ENCODE assay signal across 11 cellular contexts in the genomic region with DNA sequence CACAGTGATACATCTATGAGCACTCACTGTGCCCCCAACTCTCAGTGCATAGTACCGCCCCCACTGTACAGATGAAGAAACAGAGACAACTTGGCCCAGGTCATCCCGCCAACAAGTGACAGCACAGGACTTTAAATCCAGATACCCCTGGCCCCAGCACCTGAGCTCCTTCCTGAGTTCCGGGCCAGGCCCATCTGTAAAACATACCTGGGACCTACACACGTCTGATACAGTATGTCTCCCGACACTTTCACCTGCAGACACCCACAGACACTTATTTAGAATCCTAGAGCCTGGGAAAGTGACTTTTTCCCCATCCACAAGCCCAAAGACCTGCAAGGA.
A peak's percentile ranks its signal among the peaks of the same experiment; 100 is the strongest.
DNase-seq lines count a peak whose midpoint lies in the region; ATAC-seq lines count a peak whose summit lies in the region.
"Had no signal": no experiment of that assay in that cellular context is flagged by ENCODE, and none has a peak within 500 bp of the region (broad histone marks: within the 10 kb centered on the region; RNA-seq: fewer than 3 reads in every experiment).

No MANE protein-coding gene starts in this region.

- no peaks in the 10 kb centered on the region for H3K9me3 Mint-ChIP-seq in stimulated activated naive CD8-positive, alpha-beta T cell treated with anti-CD3 and anti-CD28 coated beads, Interleukin-15, amount 100 ng/mL, for 72 hours
- H3K9me3 Mint-ChIP-seq: activated T-cell treated with anti-CD3 and anti-CD28 coated beads, Interleukin-2, amount 50 U/mL, for 4 hours; naive B cell had no signal

- H4K91ac ChIP-seq in neuronal stem cell (ENCODE audit: low read depth, low read length, poor library complexity): no peak overlapping the region

- H3K4me1 Mint-ChIP-seq in stimulated activated naive CD8-positive, alpha-beta T cell treated with anti-CD3 and anti-CD28 coated beads, Interleukin-15, amount 100 ng/mL, for 72 hours: peaks cover 63% of the 10 kb centered on the region
- H3K4me1 Mint-ChIP-seq: naive B cell had no signal

- H3K9ac ChIP-seq in neuronal stem cell (ENCODE audit: low read depth, low read length, poor library complexity): no peak overlapping the region

- H3K4me1 ChIP-seq in neuronal stem cell (ENCODE audit: control insufficient read depth in 2 of 2, insufficient read depth in 1 of 2, low read depth in 1 of 2, low read length in 2 of 2) (peaks cover 0 to 4% of the 10 kb centered on the region in 2 donors), aorta (ENCODE audit: control insufficient read depth in 1 of 2, insufficient read depth in 2 of 2, low read length in 2 of 2) (peaks cover 2 to 3% of the 10 kb centered on the region in 2 donors)

- H4K8ac ChIP-seq in neuronal stem cell (ENCODE audit: low read depth, low read length): no peak overlapping the region

- H2AK5ac ChIP-seq in neuronal stem cell (ENCODE audit: low read depth, low read length): no peak overlapping the region

- no peak for ATAC-seq in stimulated activated naive CD8-positive, alpha-beta T cell treated with anti-CD3 and anti-CD28 coated beads, Interleukin-15, amount 100 ng/mL, for 72 hours
- ATAC-seq in stimulated activated naive CD8-positive, alpha-beta T cell treated with anti-CD3 and anti-CD28 coated beads, Interleukin-15, Interleukin-2, amounts not matched to agents 100 U/mL and 50 U/mL, for 24 hours: no peak
- ATAC-seq in aorta (ENCODE audit: low FRiP score): no peak

- no peak overlapping the region for H3K4ac ChIP-seq in neuronal stem cell (ENCODE audit: low read length)

- no peak overlapping the region for H2BK5ac ChIP-seq in neuronal stem cell (ENCODE audit: low read length)

- H3K23ac ChIP-seq in neuronal stem cell (ENCODE audit: low read depth, low read length, poor library complexity): no peak overlapping the region

- H3K4me2 ChIP-seq in neuronal stem cell (ENCODE audit: insufficient read depth, low read length, poor library complexity, severe bottlenecking): no peak overlapping the region

- H3K4me3 ChIP-seq in neuronal stem cell (ENCODE audit: low read length in 2 of 2): no peak overlapping the region
- no peak overlapping the region for H3K4me3 ChIP-seq in aorta (ENCODE audit: low read length in 2 of 2)

- H3K18ac ChIP-seq in neuronal stem cell (ENCODE audit: low read length): no peak overlapping the region

- no peaks in the 10 kb centered on the region for H3K27me3 Mint-ChIP-seq in stimulated activated naive CD8-positive, alpha-beta T cell treated with anti-CD3 and anti-CD28 coated beads, Interleukin-15, amount 100 ng/mL, for 72 hours
- H3K27me3 Mint-ChIP-seq: naive B cell had no signal

- H2AFZ ChIP-seq in neuronal stem cell (ENCODE audit: low read length): no peak overlapping the region

- WGBS in neuronal stem cell (ENCODE audit: extremely low coverage in 2 of 2, insufficient read length in 2 of 2, insufficient replicate concordance in 1 of 2), 2 donors: no CpG with 5 or more reads among the region's 5 CpGs
- WGBS in aorta, 2 donors: 52 to 80% methylated on average over 4 to 5 of the region's 5 CpGs

- H3K4me3 Mint-ChIP-seq in stimulated activated naive CD8-positive, alpha-beta T cell treated with anti-CD3 and anti-CD28 coated beads, Interleukin-15, amount 100 ng/mL, for 72 hours: peak overlapping the region; percentile 53 to 63
- H3K4me3 Mint-ChIP-seq: activated T-cell treated with anti-CD3 and anti-CD28 coated beads, Interleukin-2, amount 50 U/mL, for 4 hours; naive B cell had no signal

- no peaks in the 10 kb centered on the region for H3K79me1 ChIP-seq in neuronal stem cell (ENCODE audit: low read depth, low read length)

- H3K27ac ChIP-seq in epithelial cell of prostate (peak overlapping the region; percentile 84), neuronal stem cell (replicated peaks; ENCODE audit: low read length) (no peak overlapping the region), aorta (ENCODE audit: low read depth in 1 of 2, low read length in 2 of 2) (peak overlapping the region; percentile 28 to 93)
- H3K27ac ChIP-seq: VCaP had no signal

- H3K36me3 ChIP-seq in neuronal stem cell (replicated peaks in 1 of 2; ENCODE audit: control insufficient read depth in 2 of 2, insufficient read depth in 2 of 2, low read length in 2 of 2): no peaks in the 10 kb centered on the region
- no peaks in the 10 kb centered on the region for H3K36me3 ChIP-seq in aorta (ENCODE audit: control insufficient read depth in 1 of 2, insufficient read depth in 2 of 2, low read length in 1 of 2)

- intact Hi-C loops in aorta (cut with DNase I): loop anchor here in 1 of 2 donors (5.0 to 10.0 kb wide), 2 partner anchors 60 to 103 kb away; partner anchors contain the start of gene SHB

- no peak overlapping the region for H2BK120ac ChIP-seq in neuronal stem cell (ENCODE audit: low read depth, low read length)

- peaks cover 0 to 1% of the 10 kb centered on the region in 2 donors for H3K9me3 ChIP-seq in neuronal stem cell (replicated peaks in 1 of 2; ENCODE audit: control insufficient read depth in 2 of 2, insufficient read depth in 1 of 2, low read depth in 1 of 2, low read length in 2 of 2)
- H3K9me3 ChIP-seq in aorta (ENCODE audit: control insufficient read depth, low read length): no peaks in the 10 kb centered on the region

- H3K14ac ChIP-seq in neuronal stem cell (ENCODE audit: low read length): no peak overlapping the region

- H2BK12ac ChIP-seq in neuronal stem cell (ENCODE audit: low read length): no peak overlapping the region

- peak overlapping the region; percentile 92 to 93 for H3K27ac Mint-ChIP-seq in stimulated activated naive CD8-positive, alpha-beta T cell treated with anti-CD3 and anti-CD28 coated beads, Interleukin-15, amount 100 ng/mL, for 72 hours

- DNase-seq in stimulated activated naive CD8-positive, alpha-beta T cell treated with anti-CD3 and anti-CD28 coated beads, Interleukin-15, amount 100 ng/mL, for 72 hours: peak in 1 of 2 donors; percentile 24
- no peak for DNase-seq in stimulated activated naive CD8-positive, alpha-beta T cell treated with anti-CD3 and anti-CD28 coated beads, Interleukin-15, Interleukin-2, amounts not matched to agents 100 U/mL and 50 U/mL, for 24 hours
- DNase-seq in epithelial cell of prostate (ENCODE audit: low read depth, low spot score) (no peak), neuronal stem cell (ENCODE audit: low spot score) (no peak), aorta (peak in 1 of 2 donors; percentile 70), NCI-H1694 (lab: John Stamatoyannopoulos, UW) (no peak), SKM-1 (lab: John Stamatoyannopoulos, UW; ENCODE audit: unreplicated experiment) (no peak), UCSD-AML1 (lab: John Stamatoyannopoulos, UW; ENCODE audit: unreplicated experiment) (no peak)
- DNase-seq: activated T-cell treated with anti-CD3 and anti-CD28 coated beads, Interleukin-2, amount 50 U/mL, for 4 hours; naive B cell had no signal

- H3K27me3 ChIP-seq in neuronal stem cell (ENCODE audit: control insufficient read depth in 3 of 3, insufficient read depth in 3 of 3, low read depth in 1 of 3, low read length in 3 of 3) (no peaks in the 10 kb centered on the region), aorta (ENCODE audit: control insufficient read depth in 1 of 2, insufficient read depth in 2 of 2, low read length in 1 of 2) (no peaks in the 10 kb centered on the region)

- H2BK15ac ChIP-seq in neuronal stem cell (ENCODE audit: low read length): peak overlapping the region; percentile 5
